18 cellular contexts compared by ENCODE assay signal in the genomic region with DNA sequence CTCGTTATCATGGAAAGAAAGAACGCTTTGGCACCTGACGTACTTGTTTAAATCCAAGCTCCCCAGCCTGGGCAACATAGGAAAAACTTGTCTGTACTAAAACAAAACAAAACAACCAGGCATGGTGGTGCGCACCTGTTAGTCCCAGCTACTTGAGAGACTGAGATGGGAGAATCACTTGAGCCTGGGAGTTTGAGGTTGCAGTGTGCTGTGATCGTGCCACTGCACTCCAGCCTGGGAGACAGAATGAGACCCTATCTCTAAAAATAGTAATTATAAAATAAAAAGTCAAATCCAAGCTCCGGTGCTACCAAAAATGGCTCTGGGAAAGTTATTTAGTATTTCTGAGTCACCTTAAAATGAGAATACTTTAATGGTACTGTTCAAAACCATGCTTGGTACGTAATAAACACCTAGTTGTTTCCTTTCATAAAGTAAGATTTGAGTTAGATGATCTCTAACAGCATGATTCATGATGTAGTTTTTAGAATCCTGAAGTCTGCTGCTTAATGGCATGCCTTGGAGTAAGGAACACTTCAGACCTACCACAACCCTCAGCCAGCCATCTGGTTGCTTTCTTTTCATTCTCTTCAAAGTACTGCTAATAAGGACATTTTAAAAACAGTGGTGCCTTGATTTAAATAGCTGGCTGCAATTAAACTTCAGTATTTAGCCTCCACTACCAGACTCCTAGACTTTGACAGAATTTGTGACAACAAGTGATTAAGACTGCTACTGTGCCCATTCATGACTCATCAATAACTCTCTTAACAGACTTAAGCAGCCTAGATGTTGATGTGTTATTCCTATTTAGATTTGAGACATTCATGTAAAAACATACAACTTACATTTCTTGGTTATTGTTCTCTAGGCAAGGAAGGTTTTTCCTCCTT. TPM values are rescaled to one million over a fixed set of nuclear protein-coding genes. Genes with fewer than 3 reads are reported as not detected.
DNase-seq lines count a peak whose midpoint lies in the region; ATAC-seq, FAIRE-seq and TF ChIP-seq lines count a peak whose summit lies in the region.
"Had no signal": no experiment of that assay in that cellular context is flagged by ENCODE, and none has a peak within 500 bp of the region (broad histone marks: within the 10 kb centered on the region; RNA-seq: fewer than 3 reads in every experiment).

No MANE protein-coding gene starts in this region.

- 0 out of 2 replicates have a peak, but pooled peaks cover 7% of the 10 kb centered on the region for H4K20me1 ChIP-seq in GM23248 (ENCODE audit: insufficient read depth)
- H4K20me1 ChIP-seq in astrocyte (ENCODE audit: insufficient read depth, low read length) = peaks cover 49% of the 10 kb centered on the region

- no peak overlapping the region for H3K18ac ChIP-seq in mesenchymal stem cell (ENCODE audit: low read depth in 1 of 2, low read length in 2 of 2)

- H3K4me1 Mint-ChIP-seq in astrocyte (ENCODE audit: low read depth, unreplicated experiment) (peaks cover 29% of the 10 kb centered on the region), endothelial cell (ENCODE audit: unreplicated experiment) (no peaks in the 10 kb centered on the region)

- no peak overlapping the region for H2BK15ac ChIP-seq in mesenchymal stem cell (ENCODE audit: low read depth, poor library complexity, severe bottlenecking)

- no peak overlapping the region for H3K4ac ChIP-seq in mesenchymal stem cell (ENCODE audit: low read depth in 1 of 2, low read length in 2 of 2)

- H3K4me2 ChIP-seq in GM23248 (ENCODE audit: unreplicated experiment) (no peak overlapping the region), astrocyte (ENCODE audit: low read length) (no peak overlapping the region), mesenchymal stem cell (ENCODE audit: low read length, poor library complexity, severe bottlenecking) (no peak overlapping the region)
- H3K4me2 ChIP-seq: hepatocyte had no signal

- H2BK12ac ChIP-seq in mesenchymal stem cell (ENCODE audit: low read length in 2 of 2) = no peak overlapping the region

- H3K27me3 Mint-ChIP-seq in astrocyte (ENCODE audit: low read depth, unreplicated experiment) (no peaks in the 10 kb centered on the region), endothelial cell (ENCODE audit: unreplicated experiment) (no peaks in the 10 kb centered on the region)
- H3K27me3 Mint-ChIP-seq: CD8-positive, alpha-beta memory T cell had no signal

- H3K4me3 ChIP-seq in AG10803 (ENCODE audit: low read length) = no peak overlapping the region
- H3K4me3 ChIP-seq in GM23248 = no peak overlapping the region
- H3K4me3 ChIP-seq in astrocyte (ENCODE audit: insufficient read depth, low read depth, low read length) = no peak overlapping the region
- H3K4me3 ChIP-seq in mesenchymal stem cell (ENCODE audit: insufficient read depth in 1 of 2, low read depth in 1 of 2, low read length in 2 of 2) = no peak overlapping the region
- no peak overlapping the region for H3K4me3 ChIP-seq in suprapubic skin
- H3K4me3 ChIP-seq: coronary artery, esophagus muscularis mucosa, hepatocyte had no signal

- H3K79me2 ChIP-seq in GM23248 (ENCODE audit: insufficient read depth) (peaks cover 99% of the 10 kb centered on the region), astrocyte (ENCODE audit: insufficient read depth, low read length) (peaks cover 89% of the 10 kb centered on the region)

- ATAC-seq in GM18502 (IDR thresholded peaks at IDR 0.05; ENCODE audit: poor library complexity, unreplicated experiment) = no peak
- ATAC-seq: left cardiac atrium had no signal

- no peaks in the 10 kb centered on the region for H3K27me3 ChIP-seq in GM23248 (replicated peaks; ENCODE audit: insufficient read depth)
- no peaks in the 10 kb centered on the region for H3K27me3 ChIP-seq in astrocyte (ENCODE audit: insufficient read depth, low read length)
- H3K27me3 ChIP-seq in mesenchymal stem cell (ENCODE audit: control insufficient read depth in 1 of 2, insufficient read depth in 1 of 2, low read length in 2 of 2) = no peaks in the 10 kb centered on the region
- no peaks in the 10 kb centered on the region for H3K27me3 ChIP-seq in suprapubic skin
- H3K27me3 ChIP-seq: esophagus muscularis mucosa, hepatocyte had no signal

- no peak overlapping the region for H3K14ac ChIP-seq in mesenchymal stem cell (ENCODE audit: low read length in 2 of 2)

- no peak overlapping the region for H2BK5ac ChIP-seq in mesenchymal stem cell (ENCODE audit: low read depth, low read length, poor library complexity, severe bottlenecking)

- no peak overlapping the region for H4K8ac ChIP-seq in mesenchymal stem cell (ENCODE audit: low read length)

- H3K36me3 Mint-ChIP-seq in astrocyte (ENCODE audit: low read depth, unreplicated experiment) (peaks cover 13% of the 10 kb centered on the region), endothelial cell (ENCODE audit: low read depth, unreplicated experiment) (peaks cover under 1% of the 10 kb centered on the region)

- no peak overlapping the region for H2AK5ac ChIP-seq in mesenchymal stem cell (ENCODE audit: low read length, severe bottlenecking)

- DNase-seq in AG10803 (ENCODE audit: low read depth) (peak; percentile 22), GM23248 (peak; percentile 54), astrocyte (ENCODE audit: low read depth) (peak; percentile 51), mesenchymal stem cell (peak; percentile 46), suprapubic skin (ENCODE audit: low spot score in 2 of 2) (no peak), endothelial cell (ENCODE audit: low spot score) (no peak), NCI-H82 treated with DMSO at 0.1 percent for 48 hours (lab: John Stamatoyannopoulos, UW; ENCODE audit: unreplicated experiment) (no peak)
- DNase-seq: CD8-positive, alpha-beta memory T cell; GF-D8; left cardiac atrium; NCI-H1930; NCI-H774 had no signal

- H3K9me2 ChIP-seq in GM23248 (ENCODE audit: insufficient read depth) = no peaks in the 10 kb centered on the region

- peaks cover 9% of the 10 kb centered on the region; the same call in 1 of the 2 replicates for H3F3A ChIP-seq in GM23248 (ENCODE audit: insufficient read depth)

- FAIRE-seq in astrocyte (lab: Jason Lieb, UNC) = no peak

- TF ChIP-seq POLR2A in suprapubic skin (IDR thresholded peaks at IDR 0.05) = no peak

- no peak overlapping the region for H3K9ac ChIP-seq in GM23248
- H3K9ac ChIP-seq in astrocyte (ENCODE audit: low read length) = no peak overlapping the region
- H3K9ac ChIP-seq in mesenchymal stem cell (ENCODE audit: low read length) = no peak overlapping the region
- H3K9ac ChIP-seq: parathyroid adenoma had no signal

- no peak overlapping the region for H3K23ac ChIP-seq in mesenchymal stem cell (ENCODE audit: low read length in 2 of 2)

- no peak overlapping the region for H4K91ac ChIP-seq in mesenchymal stem cell (ENCODE audit: low read length)

- H3K4me3 Mint-ChIP-seq in astrocyte (ENCODE audit: unreplicated experiment) (peak overlapping the region; percentile 73), endothelial cell (ENCODE audit: unreplicated experiment) (no peak overlapping the region)
- H3K4me3 Mint-ChIP-seq: CD8-positive, alpha-beta memory T cell; T-helper 1 cell treated with Interleukin-12 subunit alpha and Interleukin-12 subunit beta and Interleukin-4 antibody, amounts not matched to agents 30 μg/mL and 1 μg/mL, for 36 hours had no signal

- no peak overlapping the region for H2AFZ ChIP-seq in GM23248
- no peak overlapping the region for H2AFZ ChIP-seq in astrocyte (ENCODE audit: low read depth, low read length)
- H2AFZ ChIP-seq in mesenchymal stem cell (ENCODE audit: low read depth, low read length) = no peak overlapping the region
- H2AFZ ChIP-seq: hepatocyte, parathyroid adenoma had no signal

- H2BK120ac ChIP-seq in mesenchymal stem cell (ENCODE audit: low read depth, low read length) = no peak overlapping the region

- no peak for TF ChIP-seq EP300 in suprapubic skin (IDR thresholded peaks at IDR 0.05)

- H3K4me1 ChIP-seq in GM23248 (ENCODE audit: insufficient read depth) = peaks cover 10% of the 10 kb centered on the region
- no peaks in the 10 kb centered on the region for H3K4me1 ChIP-seq in astrocyte (ENCODE audit: insufficient read depth, low read length)
- H3K4me1 ChIP-seq in mesenchymal stem cell (ENCODE audit: control insufficient read depth, insufficient read depth, low read depth, low read length) = peaks cover 12% of the 10 kb centered on the region
- H3K4me1 ChIP-seq in suprapubic skin = peaks cover 4% of the 10 kb centered on the region
- H3K4me1 ChIP-seq: parathyroid adenoma had no signal

- H3K27ac ChIP-seq in GM23248 (no peak overlapping the region), astrocyte (ENCODE audit: low read depth, low read length) (no peak overlapping the region), mesenchymal stem cell (ENCODE audit: low read length, poor library complexity, severe bottlenecking) (no peak overlapping the region), suprapubic skin (no peak overlapping the region)
- H3K27ac ChIP-seq: coronary artery, esophagus muscularis mucosa, hepatocyte, parathyroid adenoma had no signal

- H3K36me3 ChIP-seq in GM23248 (ENCODE audit: low read depth) (no peaks in the 10 kb centered on the region), astrocyte (ENCODE audit: insufficient read depth, low read length) (no peaks in the 10 kb centered on the region), mesenchymal stem cell (ENCODE audit: control insufficient read depth in 1 of 2, insufficient read depth in 2 of 2, low read depth in 1 of 2, low read length in 2 of 2) (peaks cover 13 to 14% of the 10 kb centered on the region in 2 experiments), suprapubic skin (no peaks in the 10 kb centered on the region)
- H3K36me3 ChIP-seq: esophagus muscularis mucosa had no signal

- TF ChIP-seq CTCF in AG10803 (conservative IDR thresholded peaks at IDR 0.05; ENCODE audit: low read length) = no peak
- no peak for TF ChIP-seq CTCF in astrocyte (IDR thresholded peaks at IDR 0.05; ENCODE audit: insufficient read depth, low read depth, low read length)
- TF ChIP-seq CTCF in suprapubic skin (IDR thresholded peaks at IDR 0.05) = no peak
- no peak for TF ChIP-seq CTCF in endothelial cell (IDR thresholded peaks at IDR 0.05; ENCODE audit: unreplicated experiment)

- peak overlapping the region; percentile 26 for H3K27ac Mint-ChIP-seq in astrocyte (ENCODE audit: unreplicated experiment)
- no peak overlapping the region for H3K27ac Mint-ChIP-seq in endothelial cell (ENCODE audit: unreplicated experiment)
- H3K27ac Mint-ChIP-seq: T-helper 1 cell treated with Interleukin-12 subunit alpha and Interleukin-12 subunit beta and Interleukin-4 antibody, amounts not matched to agents 30 μg/mL and 1 μg/mL, for 36 hours had no signal

- H3K9me3 Mint-ChIP-seq in astrocyte (ENCODE audit: unreplicated experiment) (no peaks in the 10 kb centered on the region), endothelial cell (ENCODE audit: unreplicated experiment) (no peaks in the 10 kb centered on the region)
- H3K9me3 Mint-ChIP-seq: CD8-positive, alpha-beta memory T cell; T-helper 1 cell treated with Interleukin-12 subunit alpha and Interleukin-12 subunit beta and Interleukin-4 antibody, amounts not matched to agents 30 μg/mL and 1 μg/mL, for 36 hours had no signal

- H3K9me3 ChIP-seq in GM23248 (ENCODE audit: low read depth) = no peaks in the 10 kb centered on the region
- no peaks in the 10 kb centered on the region for H3K9me3 ChIP-seq in astrocyte (ENCODE audit: insufficient read depth, low read depth, low read length)
- H3K9me3 ChIP-seq in mesenchymal stem cell (ENCODE audit: control insufficient read depth, low read length) = no peaks in the 10 kb centered on the region
- no peaks in the 10 kb centered on the region for H3K9me3 ChIP-seq in suprapubic skin
- H3K9me3 ChIP-seq: esophagus muscularis mucosa had no signal

- H3K79me1 ChIP-seq in mesenchymal stem cell (replicated peaks; ENCODE audit: low read length, poor library complexity, severe bottlenecking) = no peaks in the 10 kb centered on the region

- in situ Hi-C loops in GM23248 (cut with MboI) = no loop called here

- 95 to 97% methylated on average over 7 of the region's 7 CpGs for WGBS in GM23248 (ENCODE audit: low coverage in 1 of 2, low lambda C conversion rate in 2 of 2, missing lambda C conversion rate in 2 of 2), 2 experiments
- WGBS in mesenchymal stem cell = 92% methylated on average over 3 of the region's 7 CpGs
- WGBS in suprapubic skin = 93% methylated on average over 7 of the region's 7 CpGs

RNA-seq across cellular contexts. Expression of a gene that starts 8.4 kb away (rescaled TPM):
- total RNA-seq in GM23248 (2014; rRNA removed; shearing (Covaris generic)) = 41.5 and 43.6 TPM in 2 replicates
- polyA plus RNA-seq in GM23248 (2016; fragmentation: Nextera tagmentation; extraction: Ambion mirVana) = 62.1 and 63.5 TPM in 2 replicates
- total RNA-seq in astrocyte = 376 and 401 TPM in 2 replicates
- 47.7 TPM for polyA plus RNA-seq in mesenchymal stem cell (2013, experiment 1 of 2)
- 47.1 TPM for polyA plus RNA-seq in mesenchymal stem cell (2013, experiment 2 of 2)
- total RNA-seq in suprapubic skin = 10 to 100 TPM; 31.3 to 47.1 (median 40.6) TPM
- total RNA-seq in endothelial cell (ENCODE audit: unreplicated experiment) = 27.2 TPM

RNA-seq across cellular contexts. Expression of a gene that starts 8.7 kb away (rescaled TPM):
- 9.2 and 29.6 TPM in 2 replicates for total RNA-seq in GM23248 (2014; rRNA removed; shearing (Covaris generic))
- polyA plus RNA-seq in GM23248 (2016; fragmentation: Nextera tagmentation; extraction: Ambion mirVana) = 6.9 and 7.3 TPM in 2 replicates
- 45.4 and 53.7 TPM in 2 replicates for total RNA-seq in astrocyte
- polyA plus RNA-seq in mesenchymal stem cell (2013, experiment 1 of 2) = 6.8 TPM
- 6.0 TPM for polyA plus RNA-seq in mesenchymal stem cell (2013, experiment 2 of 2)
- total RNA-seq in suprapubic skin = 10 to 100 TPM; 16.9 to 41.3 (median 29.2) TPM
- 23.9 TPM for total RNA-seq in endothelial cell (ENCODE audit: unreplicated experiment)

Comparison
In these comparisons a context has a peak if more than half of its experiments do, and no peak if none do; other contexts are left out.
1. DNase-seq: peak in AG10803 (single experiment), GM23248 (single experiment), astrocyte (single experiment) and mesenchymal stem cell (single experiment); none in suprapubic skin (0 of 2), endothelial cell (single experiment) and NCI-H82 treated with DMSO at 0.1 percent for 48 hours (single experiment).